ENCODE assay signal across 30 cellular contexts in genomic region chr11:47977651-47978050, GRCh38. TPM values are rescaled to one million over a fixed set of nuclear protein-coding genes. Genes with fewer than 3 reads are reported as not detected.
DNase-seq lines count a peak whose midpoint lies in the region; ATAC-seq, FAIRE-seq and TF ChIP-seq lines count a peak whose summit lies in the region.
"Had no signal": no experiment of that assay in that cellular context is flagged by ENCODE, and none has a peak within 500 bp of the region (broad histone marks: within the 10 kb centered on the region; RNA-seq: fewer than 3 reads in every experiment).

No MANE protein-coding gene starts in this region.

- H2BK20ac ChIP-seq in H1 (ENCODE audit: low read length) = no peak overlapping the region

- H3K23ac ChIP-seq in H1 (ENCODE audit: insufficient read length) (no peak overlapping the region), trophoblast cell (ENCODE audit: low read length) (no peak overlapping the region)

- H3K18ac ChIP-seq in H1 (ENCODE audit: extremely low read depth, low read length) (no peak overlapping the region), trophoblast cell (ENCODE audit: low read length) (no peak overlapping the region)

- H3K79me1 ChIP-seq in H1 (ENCODE audit: low read depth, low read length) (no peaks in the 10 kb centered on the region), trophoblast cell (ENCODE audit: low read length) (peaks cover 11% of the 10 kb centered on the region)

- no peak overlapping the region for H4K12ac ChIP-seq in trophoblast cell (ENCODE audit: low read depth, low read length)

- no peaks in the 10 kb centered on the region for H3K9me3 Mint-ChIP-seq in CD4-positive, alpha-beta T cell
- no peaks in the 10 kb centered on the region for H3K9me3 Mint-ChIP-seq in nephron
- H3K9me3 Mint-ChIP-seq: activated T-cell treated with anti-CD3 and anti-CD28 coated beads, Interleukin-2, amount 50 U/mL, for 72 hours; T-helper 1 cell treated with Interleukin-12 subunit alpha and Interleukin-12 subunit beta and Interleukin-4 antibody, amounts not matched to agents 30 μg/mL and 1 μg/mL, for 36 hours had no signal

- no peak overlapping the region for H3K4me2 ChIP-seq in H1 (ENCODE audit: insufficient read depth in 1 of 2, low read depth in 2 of 2, low read length in 2 of 2)
- no peak overlapping the region for H3K4me2 ChIP-seq in trophoblast cell (ENCODE audit: low read length)
- H3K4me2 ChIP-seq: SK-N-SH had no signal

- H4K5ac ChIP-seq in H1 (ENCODE audit: insufficient read length, low read depth, low read length) = no peak overlapping the region

- H2BK15ac ChIP-seq in H1 (ENCODE audit: low read length) = 0 out of 2 replicates have a peak overlapping the region, but pooled peaks have one; percentile 29

- TF ChIP-seq EP300 in H1 (IDR thresholded peaks at IDR 0.05; ENCODE audit: borderline replicate concordance in 1 of 2, low read depth in 2 of 2, low read length in 2 of 2) = no peak

- TF ChIP-seq RAD21 in H1 (IDR thresholded peaks at IDR 0.05 in 1 of 2, conservative IDR thresholded peaks at IDR 0.05 in 1 of 2; ENCODE audit: low read depth in 2 of 2, low read length in 2 of 2) = no peak

- no peaks in the 10 kb centered on the region for H3K27me3 ChIP-seq in CD4-positive, alpha-beta T cell (ENCODE audit: control insufficient read depth, insufficient read depth, low read length)
- H3K27me3 ChIP-seq in H1 (replicated peaks in 1 of 4; ENCODE audit: control insufficient read depth in 3 of 4, extremely low read depth in 1 of 4, insufficient read depth in 3 of 4, low read length in 3 of 4) = peaks cover 0 to 7% (median 4%) of the 10 kb centered on the region in 4 experiments; a peak in 1 of 7 replicates
- peaks cover 18% of the 10 kb centered on the region for H3K27me3 ChIP-seq in SJCRH30
- H3K27me3 ChIP-seq in trophoblast cell (ENCODE audit: insufficient read depth, low read length) = no peaks in the 10 kb centered on the region
- H3K27me3 ChIP-seq: spleen, stomach, thyroid gland had no signal

- no peaks in the 10 kb centered on the region for H3K9me3 ChIP-seq in CD4-positive, alpha-beta T cell (ENCODE audit: control insufficient read depth, low read length)
- H3K9me3 ChIP-seq in H1 (ENCODE audit: insufficient read depth in 2 of 2, low read depth in 1 of 2, low read length in 1 of 2) (no peaks in the 10 kb centered on the region), SJCRH30 (replicated peaks) (no peaks in the 10 kb centered on the region), trophoblast cell (ENCODE audit: insufficient read depth, low read depth, low read length) (no peaks in the 10 kb centered on the region)
- H3K9me3 ChIP-seq: SK-N-SH, spleen, stomach, thyroid gland had no signal

- no peak overlapping the region for H2BK120ac ChIP-seq in H1 (replicated peaks; ENCODE audit: low read depth, low read length)
- no peak overlapping the region for H2BK120ac ChIP-seq in trophoblast cell (ENCODE audit: insufficient read depth, low read length, poor library complexity)

- H2AFZ ChIP-seq in H1 (ENCODE audit: low read length) (no peak overlapping the region), trophoblast cell (ENCODE audit: insufficient read depth, low read length, poor library complexity) (no peak overlapping the region)

- WGBS in H1 (ENCODE audit: extremely low coverage in 1 of 2, insufficient coverage in 1 of 2, insufficient read length in 1 of 2, insufficient replicate concordance in 2 of 2, low coverage in 1 of 2, low lambda C conversion rate in 2 of 2, missing lambda C conversion rate in 1 of 2), 2 experiments = 84% methylated on average over 5 of the region's 5 CpGs; no CpG with 5 or more reads in 1 of the 2 experiments
- no CpG with 5 or more reads among the region's 5 CpGs for WGBS in trophoblast cell (ENCODE audit: extremely low coverage, insufficient coverage, insufficient read length)

- H2BK12ac ChIP-seq in H1 (ENCODE audit: low read depth, low read length) (no peak overlapping the region), trophoblast cell (ENCODE audit: low read length) (no peak overlapping the region)

- peak overlapping the region; percentile 54 for H3K4me3 Mint-ChIP-seq in CD4-positive, alpha-beta T cell
- peak overlapping the region in 2 of 3 experiments; percentile 44 to 56 for H3K4me3 Mint-ChIP-seq in nephron
- H3K4me3 Mint-ChIP-seq: activated T-cell treated with anti-CD3 and anti-CD28 coated beads, Interleukin-2, amount 50 U/mL, for 72 hours; T-helper 1 cell treated with Interleukin-12 subunit alpha and Interleukin-12 subunit beta and Interleukin-4 antibody, amounts not matched to agents 30 μg/mL and 1 μg/mL, for 36 hours had no signal

- no peak overlapping the region for H4K8ac ChIP-seq in H1 (ENCODE audit: extremely low read depth, insufficient read depth, low read length)
- no peak overlapping the region for H4K8ac ChIP-seq in trophoblast cell (ENCODE audit: low read depth, low read length)

- H3K9ac ChIP-seq in H1 (replicated peaks in 1 of 4; ENCODE audit: extremely low read depth in 1 of 4, low read depth in 3 of 4, low read length in 3 of 4) = no peak overlapping the region
- H3K9ac ChIP-seq in trophoblast cell (ENCODE audit: low read length) = no peak overlapping the region
- H3K9ac ChIP-seq: SK-N-SH had no signal

- DNase-seq in CD4-positive, alpha-beta T cell = no peak
- DNase-seq in NB4 (ENCODE audit: low read depth) = peak; percentile 68
- DNase-seq in H1 (ENCODE audit: low read depth in 1 of 2, low spot score in 2 of 2) = no peak
- DNase-seq in SJCRH30 = no peak
- DNase-seq in stimulated activated CD4-positive, alpha-beta T cell treated with anti-CD3 and anti-CD28 coated beads, Interleukin-4, amount 100 ng/mL, for 4 hours = no peak
- no peak for DNase-seq in trophoblast cell
- DNase-seq in HCEC 1CT = no peak
- DNase-seq: ACHN; activated CD4-positive, alpha-beta T cell treated with anti-CD3 and anti-CD28 coated beads, Interleukin-2, amount 50 U/mL, for 4 hours; activated naive CD4-positive, alpha-beta T cell treated with Interleukin-2 at 50 U/mL for 16 hours; activated T-cell treated with anti-CD3 and anti-CD28 coated beads, Interleukin-2, amount 50 U/mL, for 72 hours; DMS 273 treated with DMSO at 0.1 percent for 48 hours; EL; GOT3; hypothalamus; left cardiac atrium; NCI-H146; NCI-H446 treated with DMSO at 0.1 percent for 48 hours; right cardiac atrium; SK-N-SH; spleen; stimulated activated CD4-positive, alpha-beta T cell treated with anti-CD3 and anti-CD28 coated beads, Interleukin-2, amount 100 ng/mL, for 24 hours; stomach; thyroid gland had no signal

- peaks cover 12 to 20% (median 17%) of the 10 kb centered on the region in 4 experiments for H3K4me1 ChIP-seq in H1 (replicated peaks in 1 of 4; ENCODE audit: control insufficient read depth in 3 of 4, insufficient read depth in 4 of 4, low read length in 3 of 4)
- no peaks in the 10 kb centered on the region for H3K4me1 ChIP-seq in SJCRH30
- peaks cover 10 to 19% of the 10 kb centered on the region in 2 experiments for H3K4me1 ChIP-seq in trophoblast cell (ENCODE audit: control insufficient read depth in 1 of 2, insufficient read depth in 2 of 2, low read length in 2 of 2)

- no peak overlapping the region for H2AK5ac ChIP-seq in H1 (ENCODE audit: low read depth, low read length)
- no peak overlapping the region for H2AK5ac ChIP-seq in trophoblast cell (ENCODE audit: low read length)

- no peak for FAIRE-seq in H1 (lab: Jason Lieb, UNC)
- FAIRE-seq: endothelial cell of umbilical vein, GM19239, K562 had no signal

- no peaks in the 10 kb centered on the region for H3K36me3 ChIP-seq in H1 (ENCODE audit: control insufficient read depth in 2 of 4, insufficient read depth in 4 of 4, low read length in 3 of 4)
- no peaks in the 10 kb centered on the region for H3K36me3 ChIP-seq in SJCRH30
- H3K36me3 ChIP-seq in trophoblast cell (ENCODE audit: control insufficient read depth in 1 of 2, insufficient read depth in 2 of 2, low read length in 2 of 2) = no peaks in the 10 kb centered on the region
- H3K36me3 ChIP-seq: spleen, stomach, thyroid gland had no signal

- intact Hi-C loops in CD4-positive, alpha-beta T cell (cut with DNase I, micrococcal nuclease) = loop anchor here in 1 of 2 experiments (5.0 kb wide), 1 partner anchor 80 kb away; no protein-coding TSS in a partner anchor

- peaks cover 25% of the 10 kb centered on the region for H3K4me1 Mint-ChIP-seq in CD4-positive, alpha-beta T cell (ENCODE audit: low read depth)
- H3K4me1 Mint-ChIP-seq in nephron = peaks cover 9% of the 10 kb centered on the region

- CTCF ChIA-PET in CD4-positive, alpha-beta T cell (lab: Charles Lee) = interaction anchor here (0.7 to 1.0 kb wide), 3 partner anchors 17 to 42 kb away, joined by 3 to 4 read pairs (median 3); no protein-coding TSS in a partner anchor
- CTCF ChIA-PET in H1 (lab: Charles Lee; ENCODE audit: partially characterized antibody) = interaction anchor here (0.6 to 1.6 kb wide), 4 partner anchors 13 to 114 kb away, joined by 3 to 12 read pairs (median 4); no protein-coding TSS in a partner anchor

- POLR2A ChIA-PET in CD4-positive, alpha-beta T cell (lab: Charles Lee) = interaction anchor here (0.6 to 1.6 kb wide), 4 partner anchors 23 to 46 kb away, joined by 3 to 4 read pairs (median 4); no protein-coding TSS in a partner anchor
- POLR2A ChIA-PET in H1 (lab: Charles Lee; ENCODE audit: partially characterized antibody) = interaction anchor here (0.8 to 0.9 kb wide), 2 partner anchors 11 to 138 kb away, joined by 3 read pairs; no protein-coding TSS in a partner anchor

- H3K36me3 Mint-ChIP-seq in CD4-positive, alpha-beta T cell (ENCODE audit: low read depth) = no peaks in the 10 kb centered on the region
- no peaks in the 10 kb centered on the region for H3K36me3 Mint-ChIP-seq in nephron (ENCODE audit: low read depth)

- no peak overlapping the region for H3K56ac ChIP-seq in H1 (replicated peaks; ENCODE audit: insufficient read length, low read depth, low read length)

- H3K27me3 Mint-ChIP-seq in CD4-positive, alpha-beta T cell = no peaks in the 10 kb centered on the region
- H3K27me3 Mint-ChIP-seq in nephron (ENCODE audit: low read depth) = peaks cover 14% of the 10 kb centered on the region

- H3K27ac ChIP-seq in CD4-positive, alpha-beta T cell (ENCODE audit: low read depth, low read length) = no peak overlapping the region
- H3K27ac ChIP-seq in H1 (ENCODE audit: low read depth, low read length) = no peak overlapping the region
- H3K27ac ChIP-seq in SJCRH30 = no peak overlapping the region
- H3K27ac ChIP-seq in trophoblast cell (ENCODE audit: low read depth, low read length) = no peak overlapping the region
- H3K27ac ChIP-seq: spleen, stomach had no signal

- H4K20me1 ChIP-seq in H1 (replicated peaks in 1 of 2; ENCODE audit: control insufficient read depth in 1 of 2, insufficient read depth in 2 of 2, low read length in 2 of 2) = peaks cover 0 to 4% of the 10 kb centered on the region in 2 experiments

- no peak overlapping the region for H3K4ac ChIP-seq in H1 (replicated peaks; ENCODE audit: insufficient read length, low read depth, low read length)
- H3K4ac ChIP-seq in trophoblast cell (ENCODE audit: low read depth, low read length) = no peak overlapping the region

- H3K79me2 ChIP-seq in H1 (ENCODE audit: control insufficient read depth in 1 of 2, insufficient read depth in 2 of 2, low read length in 2 of 2) (peaks cover 0 to 6% of the 10 kb centered on the region in 2 experiments; a peak in 1 of 4 replicates), trophoblast cell (ENCODE audit: control insufficient read depth, insufficient read depth, low read length, poor library complexity) (peaks cover 4% of the 10 kb centered on the region)

- H3K14ac ChIP-seq in H1 (ENCODE audit: insufficient read length) (no peak overlapping the region), trophoblast cell (ENCODE audit: low read length) (no peak overlapping the region)

- H4K91ac ChIP-seq in H1 (replicated peaks; ENCODE audit: insufficient read length, low read length) = no peak overlapping the region
- H4K91ac ChIP-seq in trophoblast cell (ENCODE audit: low read depth, low read length) = no peak overlapping the region

- H2BK5ac ChIP-seq in H1 (ENCODE audit: low read depth, low read length) (no peak overlapping the region), trophoblast cell (ENCODE audit: low read depth, low read length, poor library complexity) (no peak overlapping the region)

- peaks cover 15% of the 10 kb centered on the region for H3K23me2 ChIP-seq in H1 (ENCODE audit: low read depth, low read length)

- TF ChIP-seq CTCF in CD4-positive, alpha-beta T cell (IDR thresholded peaks at IDR 0.05) = no peak
- TF ChIP-seq CTCF in NB4 (IDR thresholded peaks at IDR 0.05; ENCODE audit: low read depth, low read length) (no peak), H1 (IDR thresholded peaks at IDR 0.05; ENCODE audit: control extremely low read depth in 1 of 3, insufficient read depth in 1 of 3, low read depth in 1 of 3, low read length in 3 of 3) (no peak), nephron (IDR thresholded peaks at IDR 0.05; ENCODE audit: unreplicated experiment in 3 of 3) (no peak)

- no peak overlapping the region for H3K27ac Mint-ChIP-seq in CD4-positive, alpha-beta T cell
- no peak overlapping the region for H3K27ac Mint-ChIP-seq in nephron
- H3K27ac Mint-ChIP-seq: activated T-cell treated with anti-CD3 and anti-CD28 coated beads, Interleukin-2, amount 50 U/mL, for 72 hours; T-helper 1 cell treated with Interleukin-12 subunit alpha and Interleukin-12 subunit beta and Interleukin-4 antibody, amounts not matched to agents 30 μg/mL and 1 μg/mL, for 36 hours had no signal

- H3K4me3 ChIP-seq in NB4 (ENCODE audit: low read depth, low read length) (no peak overlapping the region), H1 (ENCODE audit: extremely low read depth in 1 of 4, insufficient read depth in 2 of 4, low read depth in 3 of 4, low read length in 4 of 4) (no peak overlapping the region), SJCRH30 (no peak overlapping the region), trophoblast cell (ENCODE audit: low read depth, low read length) (no peak overlapping the region)
- H3K4me3 ChIP-seq: K562, spleen, stomach, thyroid gland had no signal

- ATAC-seq in CD4-positive, alpha-beta T cell (ENCODE audit: poor library complexity) = no peak
- ATAC-seq: activated CD4-positive, CD25-positive, alpha-beta regulatory T cell treated with anti-CD3 and anti-CD28 coated beads, Interleukin-2, amount 50 U/mL, for 24 hours; activated T-cell treated with anti-CD3 and anti-CD28 coated beads, Interleukin-2, amount 50 U/mL, for 72 hours; K562; left cardiac atrium; right cardiac atrium had no signal

- TF ChIP-seq POLR2A in NB4 (IDR thresholded peaks at IDR 0.05; ENCODE audit: extremely low read depth, insufficient read length) (no peak), H1 (IDR thresholded peaks at IDR 0.05; ENCODE audit: control extremely low read depth in 1 of 2, low read depth in 2 of 2, low read length in 2 of 2) (no peak)

RNA-seq across cellular contexts. Expression of gene PTPRJ, which starts 2.7 kb away (rescaled TPM):
- 10 to 100 TPM; 26.6 to 28.9 TPM for total RNA-seq in CD4-positive, alpha-beta T cell
- total RNA-seq in H1 (2021; fragmentation: NEBNext Ultra II Directional; extraction: Animal tissue kit (Norgen Biotek cat#: 25700)) = 21.6 and 22.6 TPM in 2 replicates
- 4.2 and 4.4 TPM in 2 replicates for polyA plus RNA-seq in H1 (2011; rRNA removed)
- polyA plus RNA-seq in H1 (2011; cell fraction: cytosol; rRNA removed) = 4.9 TPM
- polyA plus RNA-seq in H1 (2011; cell fraction: nucleus; rRNA removed) = 6.3 TPM
- 8.3 to 11.1 TPM (median 9.2 TPM) in 4 replicates for polyA plus RNA-seq in H1 (2012, experiment 1 of 2)
- polyA plus RNA-seq in H1 (2012, experiment 2 of 2) = 2.5 TPM
- 13.2 TPM for polyA plus RNA-seq in H1 (2013, experiment 1 of 2)
- 14.0 TPM for polyA plus RNA-seq in H1 (2013, experiment 2 of 2)
- 9.0 and 9.8 TPM in 2 replicates for polyA minus RNA-seq in H1 (2011; rRNA and poly(A)+ RNA removed)
- polyA minus RNA-seq in H1 (2011; cell fraction: cytosol; rRNA and poly(A)+ RNA removed) = 8.5 TPM
- 7.9 TPM for polyA minus RNA-seq in H1 (2011; cell fraction: nucleus; rRNA and poly(A)+ RNA removed)
- total RNA-seq in SJCRH30 (2014; rRNA removed; shearing (Covaris generic)) = 0.68 and 1.0 TPM in 2 replicates
- 5.4 TPM in 2 replicates for polyA plus RNA-seq in trophoblast cell (2013)

Comparison
In these comparisons a context has a peak if more than half of its experiments do, and no peak if none do; other contexts are left out.
1. RNA of gene PTPRJ, which starts 2.7 kb away (total RNA-seq): 26.6 to 28.9 TPM in CD4-positive, alpha-beta T cell and 21.6 to 22.6 TPM in H1; 0.68 to 1.0 TPM in SJCRH30; every median in the first group is over 10 times any median in the second.